In genomic region chr13:34853161-34853560, GRCh38 we compare ENCODE assay signal across 10 cellular contexts.
"Had no signal": no experiment of that assay in that cellular context is flagged by ENCODE, and none has a peak within 500 bp of the region (broad histone marks: within the 10 kb centered on the region; RNA-seq: fewer than 3 reads in every experiment).

No MANE protein-coding gene starts in this region.

- H3K9me3 Mint-ChIP-seq: H9, HFFc6, IgD-negative memory B cell had no signal

- H3K4me1 Mint-ChIP-seq: IgD-negative memory B cell had no signal

- H2AFZ ChIP-seq: GM23248 had no signal

- FAIRE-seq: H54, HepG2 had no signal

- H3K36me3 Mint-ChIP-seq: IgD-negative memory B cell had no signal

- H3K27me3 Mint-ChIP-seq: IgD-negative memory B cell had no signal

- ATAC-seq: HepG2 had no signal

- H3K4me3 Mint-ChIP-seq: H9, HFFc6, IgD-negative memory B cell had no signal

- H3K27ac ChIP-seq: GM23248, HL-60 had no signal

- H3K27ac Mint-ChIP-seq: HFFc6 had no signal

- H3K4me3 ChIP-seq: GM23248 had no signal

- DNase-seq: GM23248, GOT3, H9, HCEC 1CT, HFFc6, KBM-7 had no signal

- H3K9ac ChIP-seq: GM23248 had no signal
